ENCODE assay signal across 8 cellular contexts in the genomic region with DNA sequence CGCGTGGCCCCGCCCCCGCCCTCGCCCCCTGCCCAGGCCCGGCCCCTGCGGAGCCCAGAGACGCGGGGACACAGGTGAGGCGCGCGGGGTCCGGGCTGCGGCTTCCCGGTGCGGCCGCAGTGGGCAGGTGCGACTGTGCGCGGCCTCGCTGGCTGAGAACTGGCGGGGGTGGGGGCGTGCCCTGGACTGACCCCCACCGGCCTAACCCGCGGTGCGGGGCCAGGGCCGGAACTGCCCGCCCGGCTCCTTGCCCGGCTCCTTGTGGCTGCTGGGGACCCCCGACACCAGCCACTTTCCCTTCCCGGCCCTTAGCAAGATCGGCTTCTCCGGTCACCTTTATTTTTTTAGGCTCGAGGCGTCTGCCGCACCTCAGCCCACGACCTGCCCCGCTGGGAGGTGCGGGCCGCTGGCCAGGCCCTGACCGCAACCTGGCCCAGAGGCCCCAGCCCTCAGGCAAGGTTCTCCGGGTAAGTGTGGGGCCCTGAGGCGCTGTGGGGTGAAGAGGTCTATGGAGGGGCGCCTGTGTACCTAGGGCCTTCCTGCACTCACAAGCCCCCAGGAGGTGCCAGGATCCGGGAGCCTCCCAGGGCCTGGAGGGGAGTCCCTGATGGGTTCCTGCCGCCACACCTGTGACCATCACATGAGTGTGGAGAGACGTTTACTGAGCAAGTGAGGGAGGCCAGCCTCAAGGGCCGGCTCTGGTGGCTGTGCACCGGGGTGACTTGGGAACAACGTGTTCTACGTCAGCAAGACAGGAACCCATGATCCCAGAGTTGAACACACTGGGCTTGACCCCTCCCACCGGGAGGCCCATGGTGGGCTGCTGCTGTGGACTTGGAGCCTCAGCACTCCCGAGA. TPM values are rescaled to one million over a fixed set of nuclear protein-coding genes. Genes with fewer than 3 reads are reported as not detected.
DNase-seq lines count a peak whose midpoint lies in the region; ATAC-seq, FAIRE-seq and TF ChIP-seq lines count a peak whose summit lies in the region.

A gene with protein sequence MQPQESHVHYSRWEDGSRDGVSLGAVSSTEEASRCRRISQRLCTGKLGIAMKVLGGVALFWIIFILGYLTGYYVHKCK (plus strand): TSS at position 35 of the 857 bp plus-strand sequence. CDS start 2,625 bp downstream, outside the sequence.

- H3K27me3 ChIP-seq in ascending aorta = no peaks in the 10 kb centered on the region

- peak within 1 kb of the TSS; percentile 52 to 91 for H3K27ac ChIP-seq in ascending aorta
- peak within 1 kb of the TSS in 1 of 2 donors; percentile 22 for H3K27ac ChIP-seq in kidney (ENCODE audit: low read depth in 2 of 2, low read length in 2 of 2)
- peak within 1 kb of the TSS; percentile 88 for H3K27ac ChIP-seq in substantia nigra (ENCODE audit: low read depth, low read length, poor library complexity, severe bottlenecking)

- peak; percentile 36 for ATAC-seq in GM19324 (IDR thresholded peaks at IDR 0.05; ENCODE audit: low FRiP score, unreplicated experiment)
- peak; percentile 24 for ATAC-seq in HG03196 (IDR thresholded peaks at IDR 0.05; ENCODE audit: unreplicated experiment)
- no peak for ATAC-seq in HG02870 (IDR thresholded peaks at IDR 0.05; ENCODE audit: unreplicated experiment)
- no peak for ATAC-seq in esophagus mucosa

- H3K36me3 ChIP-seq in ascending aorta = no peaks in the 10 kb centered on the region
- H3K36me3 ChIP-seq in kidney (ENCODE audit: control insufficient read depth in 1 of 2, insufficient read depth in 2 of 2, low read length in 2 of 2) = no peaks in the 10 kb centered on the region

- no peak for DNase-seq in ascending aorta (ENCODE audit: low spot score in 2 of 2)
- peak; percentile 76 for DNase-seq in kidney
- peak in 2 of 49 donors; percentile 6 to 25 for DNase-seq in substantia nigra (lab: John Stamatoyannopoulos, UW)
- DNase-seq in AG08395 (ENCODE audit: low spot score) = no peak

- TF ChIP-seq CTCF in ascending aorta (IDR thresholded peaks at IDR 0.05) = no peak
- TF ChIP-seq CTCF in kidney (IDR thresholded peaks at IDR 0.05; ENCODE audit: borderline replicate concordance, extremely low read depth, insufficient read depth) = no peak

- H3K9me3 ChIP-seq in ascending aorta (no peaks in the 10 kb centered on the region), kidney (ENCODE audit: control insufficient read depth in 1 of 2, low read length in 2 of 2) (no peaks in the 10 kb centered on the region)

- FAIRE-seq in kidney (lab: Jason Lieb, UNC) = no peak

- intact Hi-C loops in ascending aorta (cut with DNase I) (loop anchor here (2.0 kb wide), 1 partner anchor 24 kb away; a partner anchor contains a TSS), kidney (cut with DNase I) (no loop called here)

- H3K4me3 ChIP-seq in ascending aorta (peak within 1 kb of the TSS; percentile 71 to 86), kidney (ENCODE audit: low read length in 2 of 2) (peak within 1 kb of the TSS in 1 of 2 donors; percentile 59)

- peak within 1 kb of the TSS in 1 of 2 donors; percentile 34 for H3K9ac ChIP-seq in kidney (ENCODE audit: low read length in 2 of 2)

- peaks cover 0 to 8% of the 10 kb centered on the region in 2 donors for H3K4me1 ChIP-seq in ascending aorta
- peaks cover 12 to 29% of the 10 kb centered on the region in 2 donors for H3K4me1 ChIP-seq in kidney (ENCODE audit: control insufficient read depth in 1 of 2, insufficient read depth in 1 of 2, low read depth in 1 of 2, low read length in 2 of 2)

RNA-seq across cellular contexts. Expression of the gene that starts here (rescaled TPM):
- total RNA-seq in ascending aorta = not detected
- 7.0 TPM for total RNA-seq in kidney
- polyA plus RNA-seq in kidney (ENCODE audit: insufficient read depth, low read depth, low replicate concordance) = 49.5 TPM
- total RNA-seq in esophagus mucosa = 1.5 TPM

Comparison
In these comparisons a context has a peak if more than half of its experiments do, and no peak if none do; other contexts are left out.
1. ATAC-seq: peak in GM19324 (single experiment) and HG03196 (single experiment); none in HG02870 (single experiment) and esophagus mucosa (single experiment).